8 cellular contexts compared by ENCODE assay signal in genomic region chr12:47207005-47207717, GRCh38.
DNase-seq lines count a peak whose midpoint lies in the region; ATAC-seq and TF ChIP-seq lines count a peak whose summit lies in the region.

No MANE protein-coding gene starts in this region.

- no peak for TF ChIP-seq POLR2A in uterus (IDR thresholded peaks at IDR 0.05)

- H3K4me3 ChIP-seq in left ventricle myocardium inferior (no peak overlapping the region), uterus (no peak overlapping the region), HAP-1 (no peak overlapping the region)

- peak; percentile 59 for ATAC-seq in Right ventricle myocardium superior (ENCODE audit: poor library complexity)
- peak; percentile 48 for ATAC-seq in HG03039 (IDR thresholded peaks at IDR 0.05; ENCODE audit: unreplicated experiment)

- H3K4me1 ChIP-seq in left ventricle myocardium inferior = no peaks in the 10 kb centered on the region
- no peaks in the 10 kb centered on the region for H3K4me1 ChIP-seq in uterus
- no peaks in the 10 kb centered on the region for H3K4me1 ChIP-seq in HAP-1

- H3K9me3 ChIP-seq in left ventricle myocardium inferior (replicated peaks) = no peaks in the 10 kb centered on the region
- no peaks in the 10 kb centered on the region for H3K9me3 ChIP-seq in uterus
- no peaks in the 10 kb centered on the region; the same call in 1 of the 2 replicates for H3K9me3 ChIP-seq in HAP-1

- no peak for DNase-seq in Right ventricle myocardium superior
- DNase-seq in left ventricle myocardium inferior = no peak
- peak; percentile 97 for DNase-seq in OCI-M1 (lab: John Stamatoyannopoulos, UW)
- peak; percentile 13 for DNase-seq in globus pallidus (ENCODE audit: low spot score)
- no peak for DNase-seq in uterus
- DNase-seq in HAP-1 (ENCODE audit: low spot score in 2 of 2) = no peak
- no peak for DNase-seq in hepatic stellate cell (ENCODE audit: low spot score)

- in situ Hi-C loops in HAP-1 (cut with MboI; ENCODE audit: low sequenced_read_pairs) = no loop called here

- H3K27me3 ChIP-seq in left ventricle myocardium inferior (ENCODE audit: low read depth) (no peaks in the 10 kb centered on the region), uterus (no peaks in the 10 kb centered on the region), HAP-1 (ENCODE audit: low read depth) (no peaks in the 10 kb centered on the region)

- intact Hi-C loops in Right ventricle myocardium superior (cut with DNase I) = no loop called here
- intact Hi-C loops in left ventricle myocardium inferior (cut with micrococcal nuclease) = no loop called here
- intact Hi-C loops in uterus (cut with DNase I; ENCODE audit: low total_unique reads) = no loop called here

- TF ChIP-seq CTCF in left ventricle myocardium inferior (IDR thresholded peaks at IDR 0.05; ENCODE audit: borderline replicate concordance) = no peak
- no peak for TF ChIP-seq CTCF in uterus (IDR thresholded peaks at IDR 0.05)

- no peaks in the 10 kb centered on the region for H3K36me3 ChIP-seq in left ventricle myocardium inferior
- no peaks in the 10 kb centered on the region for H3K36me3 ChIP-seq in uterus
- no peaks in the 10 kb centered on the region for H3K36me3 ChIP-seq in HAP-1 (replicated peaks)

- H3K27ac ChIP-seq in left ventricle myocardium inferior (replicated peaks) (no peak overlapping the region), uterus (no peak overlapping the region)

Comparison
In these comparisons a context has a peak if more than half of its experiments do, and no peak if none do; other contexts are left out.
1. DNase-seq: peak in OCI-M1 (single experiment) and globus pallidus (single experiment); none in Right ventricle myocardium superior (single experiment), left ventricle myocardium inferior (single experiment), uterus (0 of 2), HAP-1 (0 of 2) and hepatic stellate cell (single experiment).